20 cellular contexts compared by ENCODE assay signal in genomic region chr2:105896765-105897163, GRCh38.
DNase-seq lines count a peak whose midpoint lies in the region; ATAC-seq and TF ChIP-seq lines count a peak whose summit lies in the region.
"Had no signal": no experiment of that assay in that cellular context is flagged by ENCODE, and none has a peak within 500 bp of the region (broad histone marks: within the 10 kb centered on the region; RNA-seq: fewer than 3 reads in every experiment).

No MANE protein-coding gene starts in this region.

- peaks cover 66 to 71% of the 10 kb centered on the region in 2 donors for H3K36me3 Mint-ChIP-seq in CD4-positive, alpha-beta memory T cell
- H3K36me3 Mint-ChIP-seq in T-cell: peaks cover 67% of the 10 kb centered on the region

- POLR2A ChIA-PET in CD4-positive, alpha-beta memory T cell (lab: Charles Lee; ENCODE audit: partially characterized antibody): interaction anchor here (0.9 to 1.0 kb wide), 2 partner anchors 10 to 198 kb away, joined by 3 to 4 read pairs; no protein-coding TSS in a partner anchor
- POLR2A ChIA-PET in T-cell (lab: Charles Lee): interaction anchor here in 1 of 2 donors (0.5 kb wide), 1 partner anchor 154 kb away, joined by 3 read pairs; no protein-coding TSS in a partner anchor

- peak overlapping the region in 1 of 8 donors; percentile 40 for H3K4me3 Mint-ChIP-seq in CD4-positive, alpha-beta memory T cell
- H3K4me3 Mint-ChIP-seq in T-cell: no peak overlapping the region

- CTCF ChIA-PET in CD4-positive, alpha-beta memory T cell (lab: Charles Lee; ENCODE audit: partially characterized antibody): interaction anchor here (0.9 to 1.3 kb wide), 2 partner anchors 19 to 170 kb away, joined by 3 read pairs; no protein-coding TSS in a partner anchor
- CTCF ChIA-PET in T-cell (lab: Charles Lee): no interaction called here

- H3K4me1 Mint-ChIP-seq in CD4-positive, alpha-beta memory T cell: peaks cover 38 to 75% (median 60%) of the 10 kb centered on the region in 4 donors
- peaks cover 58 to 66% (median 60%) of the 10 kb centered on the region in 3 donors for H3K4me1 Mint-ChIP-seq in T-cell

- peak overlapping the region in 5 of 7 donors; percentile 42 to 86 (median 78) for H3K27ac Mint-ChIP-seq in CD4-positive, alpha-beta memory T cell
- H3K27ac Mint-ChIP-seq in T-cell: peak overlapping the region; percentile 85 to 87

- H3K27me3 ChIP-seq in CD4-positive, alpha-beta memory T cell (ENCODE audit: insufficient read depth, low read length): no peaks in the 10 kb centered on the region
- H3K27me3 ChIP-seq: ascending aorta, pancreas, thyroid gland had no signal

- H3K27me3 Mint-ChIP-seq in CD4-positive, alpha-beta memory T cell: no peaks in the 10 kb centered on the region
- no peaks in the 10 kb centered on the region for H3K27me3 Mint-ChIP-seq in T-cell

- no peak overlapping the region for H3K27ac ChIP-seq in CD4-positive, alpha-beta memory T cell (ENCODE audit: low read depth, low read length)
- H3K27ac ChIP-seq: ascending aorta, pancreas, thyroid gland had no signal

- no peak overlapping the region for H3K4me3 ChIP-seq in CD4-positive, alpha-beta memory T cell (ENCODE audit: low read length in 2 of 2)
- H3K4me3 ChIP-seq in epithelial cell of proximal tubule (ENCODE audit: low read depth, low read length): no peak overlapping the region
- H3K4me3 ChIP-seq: ascending aorta, pancreas, thyroid gland had no signal

- ATAC-seq in T-cell (replicated peaks in 1 of 4) (peak in 1 of 4 experiments; percentile 8), GM18511 (IDR thresholded peaks at IDR 0.05; ENCODE audit: unreplicated experiment) (no peak)
- ATAC-seq: pancreas had no signal

- intact Hi-C loops in CD4-positive, alpha-beta memory T cell (cut with micrococcal nuclease): no loop called here

- H3K9me3 Mint-ChIP-seq in CD4-positive, alpha-beta memory T cell: peaks cover 0 to 31% (median 12%) of the 10 kb centered on the region in 8 donors
- peaks cover 13 to 34% (median 15%) of the 10 kb centered on the region in 3 donors for H3K9me3 Mint-ChIP-seq in T-cell

- H3K36me3 ChIP-seq in CD4-positive, alpha-beta memory T cell (ENCODE audit: insufficient read depth, low read length): peaks cover 19% of the 10 kb centered on the region

- TF ChIP-seq CTCF in epithelial cell of proximal tubule (conservative IDR thresholded peaks at IDR 0.05; ENCODE audit: low read depth, low read length): peak; percentile 18

- peaks cover 29% of the 10 kb centered on the region for H3K4me1 ChIP-seq in CD4-positive, alpha-beta memory T cell (ENCODE audit: insufficient read depth, low read length)
- H3K4me1 ChIP-seq: ascending aorta, Caco-2, pancreas, thyroid gland had no signal

- no peak for DNase-seq in CD4-positive, alpha-beta memory T cell
- peak; percentile 6 for DNase-seq in ELR (ENCODE audit: low read depth)
- no peak for DNase-seq in T-cell
- no peak for DNase-seq in epithelial cell of proximal tubule (ENCODE audit: low read depth)
- DNase-seq in NCI-H1930 (lab: John Stamatoyannopoulos, UW): no peak
- no peak for DNase-seq in NCI-H345 treated with DMSO at 0.1 percent for 48 hours (lab: John Stamatoyannopoulos, UW; ENCODE audit: unreplicated experiment)
- DNase-seq: activated naive CD4-positive, alpha-beta T cell; cerebellar nuclear complex; GF-D8; HCEC 1CT; hypothalamus; IMR-90; NCI-H1694; NCI-H446 treated with DMSO at 0.1 percent for 48 hours; pancreas; SW 1271; thyroid gland had no signal

- H3K9me3 ChIP-seq in CD4-positive, alpha-beta memory T cell (ENCODE audit: control insufficient read depth in 1 of 2, low read length in 2 of 2): no peaks in the 10 kb centered on the region
- H3K9me3 ChIP-seq: thyroid gland had no signal
